ENCODE assay signal across 9 cellular contexts in the genomic region with DNA sequence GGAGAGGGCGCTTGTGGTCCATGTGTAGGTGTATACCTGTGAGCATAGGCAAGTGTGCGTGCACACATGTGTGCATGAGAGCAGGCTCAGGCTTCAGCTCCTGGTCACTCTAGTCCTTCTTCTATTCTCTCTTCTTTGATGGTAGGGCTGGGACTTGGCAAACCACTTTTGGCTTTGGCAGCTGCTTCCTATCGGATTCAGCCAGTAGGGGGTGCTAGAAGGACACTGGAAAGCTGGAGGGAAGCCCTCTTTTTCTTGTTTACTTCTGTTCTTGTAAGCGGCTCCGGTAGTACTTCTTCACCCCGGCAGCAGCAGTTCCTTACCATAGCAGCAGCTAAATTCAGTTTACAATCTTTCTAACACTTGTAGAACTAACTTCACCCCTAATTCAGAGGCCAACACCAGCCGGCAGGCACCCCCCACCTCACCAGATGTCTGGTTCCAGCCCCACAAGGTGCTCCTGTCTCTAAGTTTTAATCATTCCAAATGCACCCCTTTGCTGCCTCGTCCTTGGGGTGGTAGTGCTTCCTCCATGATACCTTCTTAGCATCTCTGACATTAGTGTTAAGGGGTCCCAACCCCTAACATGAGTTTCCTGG. TPM values are rescaled to one million over a fixed set of nuclear protein-coding genes. Genes with fewer than 3 reads are reported as not detected.
DNase-seq lines count a peak whose midpoint lies in the region; ATAC-seq and TF ChIP-seq lines count a peak whose summit lies in the region.
"Had no signal": no experiment of that assay in that cellular context is flagged by ENCODE, and none has a peak within 500 bp of the region (broad histone marks: within the 10 kb centered on the region; RNA-seq: fewer than 3 reads in every experiment).

No MANE protein-coding gene starts in this region.

- no peak for TF ChIP-seq EP300 in upper lobe of left lung (IDR thresholded peaks at IDR 0.05)

- H3K4me1 ChIP-seq in upper lobe of left lung = peaks cover 0 to 10% (median 2%) of the 10 kb centered on the region in 4 donors

- ATAC-seq in upper lobe of left lung (ENCODE audit: low FRiP score in 2 of 2) (no peak), GM18517 (IDR thresholded peaks at IDR 0.05; ENCODE audit: unreplicated experiment) (no peak)

- H3K4me3 ChIP-seq in choroid plexus epithelial cell (ENCODE audit: low read depth, low read length) (no peak overlapping the region), upper lobe of left lung (no peak overlapping the region)
- H3K4me3 ChIP-seq: BLaER1 treated with 17β-estradiol and CSF1 and Interleukin-3, amounts not matched to agents 10 nM and 100 nM had no signal

- 45 to 54% methylated on average over 8 of the region's 8 CpGs for WGBS in upper lobe of left lung, 2 donors

- H3K27ac ChIP-seq in VCaP (no peak overlapping the region), upper lobe of left lung (no peak overlapping the region)
- H3K27ac ChIP-seq: BLaER1 treated with 17β-estradiol and CSF1 and Interleukin-3, amounts not matched to agents 10 nM and 100 nM had no signal

- DNase-seq in NCI-H2081 (lab: John Stamatoyannopoulos, UW) = peak; percentile 79
- no peak for DNase-seq in NCI-H2081 treated with DMSO at 0.1 percent for 48 hours (lab: John Stamatoyannopoulos, UW)
- peak; percentile 36 for DNase-seq in NCI-H128 (lab: John Stamatoyannopoulos, UW; ENCODE audit: unreplicated experiment)
- peak; percentile 67 for DNase-seq in choroid plexus epithelial cell (ENCODE audit: low read depth)
- peak; percentile 68 for DNase-seq in myocyte (ENCODE audit: low read depth)
- DNase-seq in upper lobe of left lung = no peak

- no peaks in the 10 kb centered on the region for H3K27me3 ChIP-seq in upper lobe of left lung
- H3K27me3 ChIP-seq: BLaER1 treated with 17β-estradiol and CSF1 and Interleukin-3, amounts not matched to agents 10 nM and 100 nM had no signal

- no peaks in the 10 kb centered on the region for H3K9me3 ChIP-seq in upper lobe of left lung

- H3K36me3 ChIP-seq in upper lobe of left lung = no peaks in the 10 kb centered on the region
- H3K36me3 ChIP-seq: BLaER1 treated with 17β-estradiol and CSF1 and Interleukin-3, amounts not matched to agents 10 nM and 100 nM had no signal

- TF ChIP-seq CTCF in VCaP (conservative IDR thresholded peaks at IDR 0.05) = peak; percentile 66
- TF ChIP-seq CTCF in choroid plexus epithelial cell (conservative IDR thresholded peaks at IDR 0.05; ENCODE audit: low read depth, low read length) = peak; percentile 65
- TF ChIP-seq CTCF in upper lobe of left lung (IDR thresholded peaks at IDR 0.05) = peak; percentile 32 to 45 (median 39)

- TF ChIP-seq POLR2A in upper lobe of left lung (IDR thresholded peaks at IDR 0.05) = no peak

RNA-seq across cellular contexts. Expression of a gene that starts 25.1 kb away (rescaled TPM):
- total RNA-seq in myocyte (56.2 and 58.7 TPM in 2 replicates), upper lobe of left lung (10 to 100 TPM; 21.0 to 67.5 (median 50.1) TPM)
- polyA plus RNA-seq in myocyte (2012) = 71.2 TPM

RNA-seq across cellular contexts. Expression of a gene that starts 43.2 kb away (rescaled TPM):
- total RNA-seq in myocyte (5.3 and 6.8 TPM in 2 replicates), upper lobe of left lung (10 to 100 TPM in 2 of 6 donors, 1 to 10 TPM in 4; 3.7 to 10.5 (median 7.8) TPM)
- 10.1 TPM for polyA plus RNA-seq in myocyte (2012)

Comparison
In these comparisons a context has a peak if more than half of its experiments do, and no peak if none do; other contexts are left out.
1. DNase-seq: peak in NCI-H2081 (2 of 2), NCI-H128 (single experiment), choroid plexus epithelial cell (single experiment) and myocyte (single experiment); none in NCI-H2081 treated with DMSO at 0.1 percent for 48 hours (single experiment) and upper lobe of left lung (0 of 2).
2. Peak in every context shown above with its lines, with median percentiles within 50 percentile points of each other: CTCF ChIP-seq.